Comparison of ENCODE assay signal across 1 cellular context in genomic region chr18:36186461-36187137, GRCh38.
TF ChIP-seq lines count a peak whose summit lies in the region.

No MANE protein-coding gene starts in this region.

TF ChIP-seq in HepG2, 621 proteins besides CTCF, POLR2A, EP300 and RAD21:
- TF ChIP-seq ZNF276 (CRISPR knock-in tag; IDR thresholded peaks at IDR 0.05; ENCODE audit: low read depth) (0 out of 2 replicates have a peak, but pooled peaks have one; percentile 6), ZNF788 (CRISPR knock-in tag; IDR thresholded peaks at IDR 0.05; ENCODE audit: borderline replicate concordance) (0 out of 2 replicates have a peak, but pooled peaks have one; percentile 6), ZBTB38 (CRISPR knock-in tag; IDR thresholded peaks at IDR 0.05) (0 out of 2 replicates have a peak, but pooled peaks have one; percentile 1), ZEB1 (IDR thresholded peaks at IDR 0.05; ENCODE audit: insufficient replicate concordance, low read depth) (peak; percentile 40), CSRNP1 (CRISPR knock-in tag; IDR thresholded peaks at IDR 0.05) (no peak), AKNA (CRISPR knock-in tag; IDR thresholded peaks at IDR 0.05; ENCODE audit: borderline replicate concordance) (no peak), TEF (CRISPR knock-in tag; IDR thresholded peaks at IDR 0.05) (no peak), GABPA (IDR thresholded peaks at IDR 0.05; ENCODE audit: low read depth, low read length) (0 out of 2 replicates have a peak, but pooled peaks have one; percentile 11), GABPA (CRISPR knock-in tag; IDR thresholded peaks at IDR 0.05; ENCODE audit: low read depth) (0 out of 2 replicates have a peak, but pooled peaks have one; percentile 8), ZSCAN25 (CRISPR knock-in tag; IDR thresholded peaks at IDR 0.05) (0 out of 2 replicates have a peak, but pooled peaks have one; percentile 41), USF2 (IDR thresholded peaks at IDR 0.05; ENCODE audit: low read depth, low read length) (no peak), USF2 (CRISPR knock-in tag; IDR thresholded peaks at IDR 0.05; ENCODE audit: borderline replicate concordance) (no peak), ETS1 (CRISPR knock-in tag; IDR thresholded peaks at IDR 0.05) (0 out of 2 replicates have a peak, but pooled peaks have one; percentile 34), PATZ1 (CRISPR knock-in tag; IDR thresholded peaks at IDR 0.05) (0 out of 2 replicates have a peak, but pooled peaks have one; percentile 7), PHF21A (CRISPR knock-in tag; IDR thresholded peaks at IDR 0.05) (0 out of 2 replicates have a peak, but pooled peaks have one; percentile 26), SAP130 (CRISPR knock-in tag; IDR thresholded peaks at IDR 0.05; ENCODE audit: low read depth) (no peak), NFYB (CRISPR knock-in tag; IDR thresholded peaks at IDR 0.05) (no peak), TRIM24 (CRISPR knock-in tag; IDR thresholded peaks at IDR 0.05) (no peak), MXD1 (CRISPR knock-in tag; IDR thresholded peaks at IDR 0.05) (peak; percentile 22; the same call in 1 of the 2 replicates), ZNF660 (CRISPR knock-in tag; IDR thresholded peaks at IDR 0.05; ENCODE audit: borderline replicate concordance, low read depth) (no peak), PCBP1 (IDR thresholded peaks at IDR 0.05; ENCODE audit: borderline replicate concordance, low read depth, low read length) (0 out of 2 replicates have a peak, but pooled peaks have one; percentile 13), SP4 (CRISPR knock-in tag; IDR thresholded peaks at IDR 0.05) (0 out of 2 replicates have a peak, but pooled peaks have one; percentile 26), ZNF225 (CRISPR knock-in tag; IDR thresholded peaks at IDR 0.05) (no peak), ZNF768 (CRISPR knock-in tag; IDR thresholded peaks at IDR 0.05) (0 out of 2 replicates have a peak, but pooled peaks have one; percentile 4), MIER3 (CRISPR knock-in tag; IDR thresholded peaks at IDR 0.05; ENCODE audit: borderline replicate concordance) (no peak), STAG1 (CRISPR knock-in tag; IDR thresholded peaks at IDR 0.05) (0 out of 2 replicates have a peak, but pooled peaks have one; percentile 5), ONECUT2 (CRISPR knock-in tag; IDR thresholded peaks at IDR 0.05) (no peak), E2F2 (CRISPR knock-in tag; IDR thresholded peaks at IDR 0.05; ENCODE audit: borderline replicate concordance) (no peak), MED13 (CRISPR knock-in tag; IDR thresholded peaks at IDR 0.05) (peak; percentile 8; the same call in 1 of the 2 replicates), ZNF512 (CRISPR knock-in tag; IDR thresholded peaks at IDR 0.05) (no peak), SP5 (CRISPR knock-in tag; IDR thresholded peaks at IDR 0.05; ENCODE audit: borderline replicate concordance, low read depth) (peak; percentile 37; the same call in 1 of the 2 replicates), ZBTB33 (CRISPR knock-in tag; IDR thresholded peaks at IDR 0.05) (0 out of 2 replicates have a peak, but pooled peaks have one; percentile 43)
